1 cellular context compared by ENCODE assay signal in genomic region chr19:11505504-11506100, GRCh38.
TF ChIP-seq lines count a peak whose summit lies in the region.

Gene ZNF653, minus strand, starts transcription at chr19:11505839. Its CDS starts 53 bp downstream, at chr19:11505786.

TF ChIP-seq in K562, 482 proteins besides CTCF, POLR2A, EP300 and RAD21 (continued from another document):
- TF ChIP-seq THAP12 (CRISPR knock-in tag; IDR thresholded peaks at IDR 0.05): peak; percentile 74
